In genomic region chr5:143314123-143314522, GRCh38 we compare ENCODE assay signal across 14 cellular contexts.
A peak's percentile ranks its signal among the peaks of the same experiment; 100 is the strongest.
DNase-seq lines count a peak whose midpoint lies in the region; ATAC-seq and TF ChIP-seq lines count a peak whose summit lies in the region.
"Had no signal": no experiment of that assay in that cellular context is flagged by ENCODE, and none has a peak within 500 bp of the region (broad histone marks: within the 10 kb centered on the region; RNA-seq: fewer than 3 reads in every experiment).

No MANE protein-coding gene starts in this region.

- 21% methylated on average over 1 of the region's 1 CpG for WGBS in esophagus muscularis mucosa

- in situ Hi-C loops in Panc1 (cut with HindIII; ENCODE audit: low pct_unique_long_range_greater_than_20kb, low sequenced_read_pairs): no loop called here

- no peak for TF ChIP-seq POLR2A in esophagus muscularis mucosa (IDR thresholded peaks at IDR 0.05; ENCODE audit: low read depth)

- TF ChIP-seq CTCF in Panc1 (IDR thresholded peaks at IDR 0.05) (no peak), esophagus muscularis mucosa (IDR thresholded peaks at IDR 0.05) (no peak), BE2C (IDR thresholded peaks at IDR 0.05; ENCODE audit: low read depth, low read length) (no peak)

- no peaks in the 10 kb centered on the region for H3K9me3 Mint-ChIP-seq in activated naive CD4-positive, alpha-beta T cell treated with anti-CD3 and anti-CD28 coated beads for 36 hours
- no peaks in the 10 kb centered on the region for H3K9me3 Mint-ChIP-seq in activated naive CD4-positive, alpha-beta T cell treated with anti-CD3 and anti-CD28 coated beads, Interleukin-2, amount 10 ng/mL, durations not matched to agents 7 days and 5 days
- H3K9me3 Mint-ChIP-seq in stimulated activated effector memory CD8-positive, alpha-beta T cell treated with anti-CD3 and anti-CD28 coated beads, Interleukin-12 subunit alpha, Interleukin-12 subunit beta, amount 100 ng/mL, for 72 hours: no peaks in the 10 kb centered on the region

- BruUV-seq in Panc1 (replicated peaks; lab: Mats Ljungman, UMichigan): no TSS peak

- H3K27me3 Mint-ChIP-seq in activated naive CD4-positive, alpha-beta T cell treated with anti-CD3 and anti-CD28 coated beads for 36 hours (ENCODE audit: low read depth): no peaks in the 10 kb centered on the region
- H3K27me3 Mint-ChIP-seq in activated naive CD4-positive, alpha-beta T cell treated with anti-CD3 and anti-CD28 coated beads, Interleukin-2, amount 10 ng/mL, durations not matched to agents 7 days and 5 days: no peaks in the 10 kb centered on the region

- H3K36me3 ChIP-seq in Panc1 (ENCODE audit: control insufficient read depth, insufficient read depth, low read length) (peaks cover 5% of the 10 kb centered on the region; the same call in 1 of the 2 replicates), esophagus muscularis mucosa (peaks cover 0 to 32% (median 15%) of the 10 kb centered on the region in 4 donors), BE2C (no peaks in the 10 kb centered on the region)

- POLR2A ChIA-PET in Panc1 (lab: Charles Lee): interaction anchor here (0.7 kb wide), 1 partner anchor 42 kb away, joined by 8 read pairs; no protein-coding TSS in a partner anchor

- CTCF ChIA-PET in activated naive CD4-positive, alpha-beta T cell treated with anti-CD3 and anti-CD28 coated beads for 36 hours (lab: Charles Lee): interaction anchor here (0.7 kb wide), 2 partner anchors 17 to 435 kb away, joined by 3 read pairs; no protein-coding TSS in a partner anchor
- CTCF ChIA-PET in activated naive CD4-positive, alpha-beta T cell treated with anti-CD3 and anti-CD28 coated beads, Interleukin-2, amount 10 ng/mL, durations not matched to agents 7 days and 5 days (lab: Charles Lee): interaction anchor here (0.7 kb wide), 1 partner anchor 208 kb away, joined by 5 read pairs; no protein-coding TSS in a partner anchor
- CTCF ChIA-PET in Panc1 (lab: Charles Lee): no interaction called here

- H3K4me3 Mint-ChIP-seq in activated naive CD4-positive, alpha-beta T cell treated with anti-CD3 and anti-CD28 coated beads for 36 hours: no peak overlapping the region
- H3K4me3 Mint-ChIP-seq in activated naive CD4-positive, alpha-beta T cell treated with anti-CD3 and anti-CD28 coated beads, Interleukin-2, amount 10 ng/mL, durations not matched to agents 7 days and 5 days: no peak overlapping the region
- H3K4me3 Mint-ChIP-seq in stimulated activated effector memory CD8-positive, alpha-beta T cell treated with anti-CD3 and anti-CD28 coated beads, Interleukin-12 subunit alpha, Interleukin-12 subunit beta, amount 100 ng/mL, for 72 hours: no peak overlapping the region

- H3K27ac ChIP-seq in Panc1 (ENCODE audit: low read length) (peak overlapping the region; percentile 56), esophagus muscularis mucosa (replicated peaks in 1 of 4) (peak overlapping the region; percentile 25 to 66 (median 32))
- H3K27ac ChIP-seq: parathyroid adenoma had no signal

- DNase-seq in activated naive CD4-positive, alpha-beta T cell treated with anti-CD3 and anti-CD28 coated beads for 36 hours: no peak
- DNase-seq in activated naive CD4-positive, alpha-beta T cell treated with anti-CD3 and anti-CD28 coated beads, Interleukin-2, amount 10 ng/mL, durations not matched to agents 7 days and 5 days: no peak
- DNase-seq in Panc1 (ENCODE audit: low read depth, low spot score) (no peak), esophagus muscularis mucosa (ENCODE audit: extremely low spot score) (no peak), pons (ENCODE audit: low spot score) (no peak), BE2C (no peak)
- DNase-seq in stimulated activated effector memory CD8-positive, alpha-beta T cell treated with anti-CD3 and anti-CD28 coated beads, Interleukin-12 subunit alpha, Interleukin-12 subunit beta, amount 100 ng/mL, for 72 hours (ENCODE audit: low spot score in 2 of 2): no peak
- DNase-seq: KG1, mesendoderm, NCI-H1694, NCI-H748 treated with DMSO at 0.1 percent for 48 hours, SIG-M5 had no signal

- H3K27ac Mint-ChIP-seq in activated naive CD4-positive, alpha-beta T cell treated with anti-CD3 and anti-CD28 coated beads for 36 hours: peak overlapping the region; percentile 48
- H3K27ac Mint-ChIP-seq in activated naive CD4-positive, alpha-beta T cell treated with anti-CD3 and anti-CD28 coated beads, Interleukin-2, amount 10 ng/mL, durations not matched to agents 7 days and 5 days: no peak overlapping the region
- peak overlapping the region; percentile 51 for H3K27ac Mint-ChIP-seq in stimulated activated effector memory CD8-positive, alpha-beta T cell treated with anti-CD3 and anti-CD28 coated beads, Interleukin-12 subunit alpha, Interleukin-12 subunit beta, amount 100 ng/mL, for 72 hours

- peaks cover 33% of the 10 kb centered on the region for H3K36me3 Mint-ChIP-seq in activated naive CD4-positive, alpha-beta T cell treated with anti-CD3 and anti-CD28 coated beads for 36 hours (ENCODE audit: low read depth)
- peaks cover 46% of the 10 kb centered on the region for H3K36me3 Mint-ChIP-seq in activated naive CD4-positive, alpha-beta T cell treated with anti-CD3 and anti-CD28 coated beads, Interleukin-2, amount 10 ng/mL, durations not matched to agents 7 days and 5 days
- peaks cover 52% of the 10 kb centered on the region for H3K36me3 Mint-ChIP-seq in stimulated activated effector memory CD8-positive, alpha-beta T cell treated with anti-CD3 and anti-CD28 coated beads, Interleukin-12 subunit alpha, Interleukin-12 subunit beta, amount 100 ng/mL, for 72 hours

- H3K9me3 ChIP-seq in Panc1 (ENCODE audit: control insufficient read depth, insufficient read depth, low read depth, low read length): no peaks in the 10 kb centered on the region
- H3K9me3 ChIP-seq in esophagus muscularis mucosa: no peaks in the 10 kb centered on the region
- no peaks in the 10 kb centered on the region for H3K9me3 ChIP-seq in BE2C

- H3K4me3 ChIP-seq in Panc1 (ENCODE audit: low read depth in 2 of 2, low read length in 2 of 2) (no peak overlapping the region), esophagus muscularis mucosa (no peak overlapping the region), BE2C (ENCODE audit: low read depth, low read length) (no peak overlapping the region)

- intact Hi-C loops in activated naive CD4-positive, alpha-beta T cell treated with anti-CD3 and anti-CD28 coated beads for 36 hours (cut with micrococcal nuclease): no loop called here
- intact Hi-C loops in Panc1 (cut with micrococcal nuclease; ENCODE audit: unreplicated experiment): no loop called here
- intact Hi-C loops in esophagus muscularis mucosa (cut with DNase I): no loop called here

- ATAC-seq in Panc1 (no peak), GM18498 (IDR thresholded peaks at IDR 0.05; ENCODE audit: unreplicated experiment) (no peak)
- no peak for ATAC-seq in stimulated activated effector memory CD8-positive, alpha-beta T cell treated with anti-CD3 and anti-CD28 coated beads, Interleukin-12 subunit alpha, Interleukin-12 subunit beta, amount 100 ng/mL, for 72 hours

- peaks cover 57% of the 10 kb centered on the region for H3K4me1 Mint-ChIP-seq in activated naive CD4-positive, alpha-beta T cell treated with anti-CD3 and anti-CD28 coated beads for 36 hours (ENCODE audit: low read depth)
- H3K4me1 Mint-ChIP-seq in activated naive CD4-positive, alpha-beta T cell treated with anti-CD3 and anti-CD28 coated beads, Interleukin-2, amount 10 ng/mL, durations not matched to agents 7 days and 5 days: no peaks in the 10 kb centered on the region
- peaks cover 37% of the 10 kb centered on the region for H3K4me1 Mint-ChIP-seq in stimulated activated effector memory CD8-positive, alpha-beta T cell treated with anti-CD3 and anti-CD28 coated beads, Interleukin-12 subunit alpha, Interleukin-12 subunit beta, amount 100 ng/mL, for 72 hours

- TF ChIP-seq EP300 in esophagus muscularis mucosa (IDR thresholded peaks at IDR 0.05): no peak

- H3K27me3 ChIP-seq in Panc1 (ENCODE audit: control insufficient read depth, insufficient read depth, low read length): no peaks in the 10 kb centered on the region
- no peaks in the 10 kb centered on the region for H3K27me3 ChIP-seq in esophagus muscularis mucosa
- H3K27me3 ChIP-seq in BE2C: no peaks in the 10 kb centered on the region

- H3K4me1 ChIP-seq in Panc1 (ENCODE audit: control insufficient read depth, insufficient read depth, low read length) (peaks cover 31% of the 10 kb centered on the region), esophagus muscularis mucosa (peaks cover 48 to 88% (median 84%) of the 10 kb centered on the region in 4 donors), BE2C (peaks cover 5% of the 10 kb centered on the region)
